ENCODE assay signal across 34 cellular contexts in genomic region chr1:74908131-74908530, GRCh38.
"Had no signal": no experiment of that assay in that cellular context is flagged by ENCODE, and none has a peak within 500 bp of the region (broad histone marks: within the 10 kb centered on the region; RNA-seq: fewer than 3 reads in every experiment).

No MANE protein-coding gene starts in this region.

- H3K4me3 ChIP-seq: adrenal gland, ascending aorta, body of pancreas, breast epithelium, cardiac muscle cell had no signal

- ATAC-seq: activated naive CD4-positive, alpha-beta T cell treated with anti-CD3 and anti-CD28 coated beads, Interleukin-2, amount 50 U/mL, for 72 hours; activated naive CD8-positive, alpha-beta T cell treated with anti-CD3 and anti-CD28 coated beads, Interleukin-2, amount 50 U/mL, for 24 hours; activated T-cell treated with anti-CD3 and anti-CD28 coated beads, Interleukin-2, amount 50 U/mL, for 4 hours; activated T-cell treated with anti-CD3 and anti-CD28 coated beads, Interleukin-2, amount 50 U/mL, for 72 hours; activated T-helper 17 cell treated with anti-CD3 and anti-CD28 coated beads, Interleukin-2, amount 50 U/mL, for 72 hours; body of pancreas had no signal

- H3K36me3 ChIP-seq: adrenal gland, ascending aorta, brain microvascular endothelial cell, breast epithelium, cardiac muscle cell had no signal

- H3K9me3 ChIP-seq: adrenal gland, ascending aorta, body of pancreas, breast epithelium had no signal

- H3K4me1 ChIP-seq: adrenal gland, ascending aorta, body of pancreas, breast epithelium had no signal

- FAIRE-seq: astrocyte, bronchial epithelial cell had no signal

- H3K27ac ChIP-seq: adrenal gland, ascending aorta, body of pancreas, brain microvascular endothelial cell, breast epithelium, cardiac muscle cell had no signal

- H3K27me3 ChIP-seq: adrenal gland, ascending aorta, body of pancreas, brain microvascular endothelial cell, breast epithelium, cardiac muscle cell had no signal

- DNase-seq: activated effector memory CD4-positive, alpha-beta T cell treated with anti-CD3 and anti-CD28 coated beads, Interleukin-2, amount 50 U/mL, for 16 hours; activated effector memory CD4-positive, alpha-beta T cell treated with Interleukin-2 at 50 U/mL for 16 hours; activated gamma-delta T cell; activated gamma-delta T cell treated with Interleukin-2 at 50 U/mL for 16 hours; activated naive CD4-positive, alpha-beta T cell; activated naive CD4-positive, alpha-beta T cell treated with anti-CD3 and anti-CD28 coated beads for 36 hours; activated naive CD4-positive, alpha-beta T cell treated with anti-CD3 and anti-CD28 coated beads, Interleukin-2, amount 10 ng/mL, durations not matched to agents 7 days and 5 days; activated naive CD4-positive, alpha-beta T cell treated with anti-CD3 and anti-CD28 coated beads, Interleukin-2, amount 50 U/mL, for 16 hours; activated naive CD4-positive, alpha-beta T cell treated with Interleukin-2 at 50 U/mL for 16 hours; activated naive CD8-positive, alpha-beta T cell treated with anti-CD3 and anti-CD28 coated beads for 36 hours; activated naive CD8-positive, alpha-beta T cell treated with anti-CD3 and anti-CD28 coated beads, Interleukin-2, amount 10 ng/mL, durations not matched to agents 7 days and 5 days; activated naive CD8-positive, alpha-beta T cell treated with anti-CD3 and anti-CD28 coated beads, Interleukin-2, amount 50 U/mL, for 24 hours; activated T-cell treated with anti-CD3 and anti-CD28 coated beads, Interleukin-2, amount 50 U/mL, for 1 hour; activated T-cell treated with anti-CD3 and anti-CD28 coated beads, Interleukin-2, amount 50 U/mL, for 24 hours; activated T-cell treated with anti-CD3 and anti-CD28 coated beads, Interleukin-2, amount 50 U/mL, for 4 hours; activated T-cell treated with anti-CD3 and anti-CD28 coated beads, Interleukin-2, amount 50 U/mL, for 48 hours; activated T-cell treated with anti-CD3 and anti-CD28 coated beads, Interleukin-2, amount 50 U/mL, for 72 hours; adrenal gland; amniotic stem cell; amygdala; anterior cingulate cortex; aorta; body of pancreas; brain microvascular endothelial cell; caudate nucleus; central memory CD4-positive, alpha-beta T cell; cerebellar nuclear complex had no signal
